14 cellular contexts compared by ENCODE assay signal in the genomic region with DNA sequence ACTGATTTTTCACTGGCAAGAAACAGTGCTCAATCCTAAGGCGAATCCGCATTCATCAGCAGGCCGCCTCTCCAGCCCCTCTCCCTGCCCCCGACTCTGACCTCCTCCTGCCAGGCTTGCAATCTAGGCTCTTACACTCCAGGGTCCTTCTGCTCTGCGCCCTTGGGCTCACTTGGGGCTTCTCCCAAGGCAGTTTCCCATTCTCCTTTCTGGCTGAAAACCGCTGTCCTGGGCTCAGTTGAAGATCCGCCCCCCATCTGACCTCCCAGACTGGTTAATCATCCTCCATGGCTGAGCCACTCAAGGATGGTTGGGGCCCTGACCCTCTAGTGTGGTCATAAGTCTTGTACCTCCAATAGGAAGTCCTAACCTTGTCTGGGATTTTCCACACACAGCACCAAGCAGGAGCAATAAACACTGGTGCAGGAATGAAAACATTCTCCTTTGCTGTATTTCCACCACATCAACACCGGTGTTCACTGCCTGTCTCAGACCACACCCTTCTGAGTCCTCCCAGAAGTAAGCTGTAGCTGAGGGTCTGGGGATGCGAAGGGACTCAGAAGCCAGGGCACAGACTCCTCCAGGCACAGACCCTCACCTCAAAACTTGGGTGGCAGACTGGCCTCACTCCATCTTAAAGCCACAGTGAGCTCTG. TPM values are rescaled to one million over a fixed set of nuclear protein-coding genes. Genes with fewer than 3 reads are reported as not detected.
DNase-seq lines count a peak whose midpoint lies in the region; ATAC-seq, FAIRE-seq and TF ChIP-seq lines count a peak whose summit lies in the region.
"Had no signal": no experiment of that assay in that cellular context is flagged by ENCODE, and none has a peak within 500 bp of the region (broad histone marks: within the 10 kb centered on the region; RNA-seq: fewer than 3 reads in every experiment).

No MANE protein-coding gene starts in this region.

- TF ChIP-seq POLR2A in A549 (IDR thresholded peaks at IDR 0.05; ENCODE audit: low read length): no peak

- H3K27ac Mint-ChIP-seq in nephron (peak overlapping the region; percentile 87 to 98 (median 87)), T-helper 17 cell (no peak overlapping the region)

- CTCF ChIA-PET in A549 (lab: Yijun Ruan, JAX): interaction anchor here (0.8 to 1.6 kb wide), 3 partner anchors 10 to 282 kb away, joined by 3 read pairs; no protein-coding TSS in a partner anchor

- DNase-seq in A549 (ENCODE audit: low read depth in 1 of 2, low spot score in 1 of 2) (peak; percentile 58 to 71), LHCN-M2 (ENCODE audit: low read depth) (peak; percentile 37), epithelial cell of proximal tubule (ENCODE audit: low read depth) (peak; percentile 94), HPDE6-E6E7 (ENCODE audit: extremely low spot score) (no peak), HT-29 (ENCODE audit: low spot score) (no peak), NCI-H1930 (lab: John Stamatoyannopoulos, UW) (no peak), T-helper 17 cell (no peak)
- DNase-seq: activated CD4-positive, CD25-positive, alpha-beta regulatory T cell; naive B cell; NCI-H187 treated with DMSO at 0.1 percent for 48 hours had no signal

- H3K9me3 Mint-ChIP-seq in nephron: no peaks in the 10 kb centered on the region
- H3K9me3 Mint-ChIP-seq: naive B cell had no signal

- no peak for FAIRE-seq in A549 (lab: Jason Lieb, UNC)
- FAIRE-seq: A204.1, D721Med, K562 had no signal

- no peak for TF ChIP-seq RAD21 in A549 (conservative IDR thresholded peaks at IDR 0.05 in 1 of 2, IDR thresholded peaks at IDR 0.05 in 1 of 2)

- peaks cover 59% of the 10 kb centered on the region for H3K4me1 Mint-ChIP-seq in nephron
- H3K4me1 Mint-ChIP-seq in T-helper 17 cell: no peaks in the 10 kb centered on the region

- H3K4me3 ChIP-seq in A549: no peak overlapping the region
- H3K4me3 ChIP-seq in epithelial cell of proximal tubule (ENCODE audit: low read depth, low read length): peak overlapping the region; percentile 54
- H3K4me3 ChIP-seq: K562 had no signal

- WGBS in A549 (ENCODE audit: missing lambda C conversion rate): 43% methylated on average over 9 of the region's 9 CpGs

- H3K4me2 ChIP-seq in A549: peak overlapping the region; percentile 65

- ATAC-seq in A549 (peak; percentile 45 to 68; a peak in 5 of 6 replicates), T-helper 17 cell (no peak)
- ATAC-seq: K562 had no signal

- H3K9me3 ChIP-seq in A549 (no peaks in the 10 kb centered on the region), T-helper 17 cell (ENCODE audit: control insufficient read depth, low read length, poor library complexity, severe bottlenecking) (no peaks in the 10 kb centered on the region)

- no peak for TF ChIP-seq EP300 in A549 (IDR thresholded peaks at IDR 0.05)

- peaks cover 99% of the 10 kb centered on the region for H3K4me1 ChIP-seq in A549

- H3K27ac ChIP-seq in A549: peak overlapping the region; percentile 67 to 81

- peaks cover 10% of the 10 kb centered on the region for H3K36me3 Mint-ChIP-seq in nephron (ENCODE audit: low read depth)
- H3K36me3 Mint-ChIP-seq in T-helper 17 cell (ENCODE audit: low read depth): no peaks in the 10 kb centered on the region
- H3K36me3 Mint-ChIP-seq: naive B cell had no signal

- POLR2A ChIA-PET in A549 (lab: Yijun Ruan, JAX): no interaction called here

- H3K4me3 Mint-ChIP-seq in nephron (peak overlapping the region; percentile 59 to 79 (median 77)), T-helper 17 cell (no peak overlapping the region)

- H3K27me3 Mint-ChIP-seq in nephron (ENCODE audit: low read depth) (peaks cover 14% of the 10 kb centered on the region), T-helper 17 cell (no peaks in the 10 kb centered on the region)

- TF ChIP-seq CTCF in A549 (IDR thresholded peaks at IDR 0.05): no peak
- TF ChIP-seq CTCF in epithelial cell of proximal tubule (conservative IDR thresholded peaks at IDR 0.05; ENCODE audit: low read depth, low read length): no peak
- TF ChIP-seq CTCF in nephron (IDR thresholded peaks at IDR 0.05; ENCODE audit: unreplicated experiment in 3 of 3): no peak

TF ChIP-seq in A549, 52 proteins besides CTCF, POLR2A, EP300 and RAD21:
- TF ChIP-seq RFX5 (IDR thresholded peaks at IDR 0.05) (no peak), NFE2L2 (conservative IDR thresholded peaks at IDR 0.05; ENCODE audit: low read length) (no peak), ZSCAN20 (CRISPR knock-in tag; IDR thresholded peaks at IDR 0.05) (no peak), ZNF302 (CRISPR knock-in tag; IDR thresholded peaks at IDR 0.05) (no peak), NPAS2 (CRISPR knock-in tag; IDR thresholded peaks at IDR 0.05; ENCODE audit: borderline replicate concordance) (no peak), KDM5A (IDR thresholded peaks at IDR 0.05) (no peak), POLR2AphosphoS2 (conservative IDR thresholded peaks at IDR 0.05; ENCODE audit: low read length) (no peak), HOXB5 (CRISPR knock-in tag; IDR thresholded peaks at IDR 0.05) (no peak), BHLHE40 (IDR thresholded peaks at IDR 0.05; ENCODE audit: low read depth, low read length) (no peak), EHMT2 (IDR thresholded peaks at IDR 0.05; ENCODE audit: low read depth) (no peak), EHF (CRISPR knock-in tag; IDR thresholded peaks at IDR 0.05) (no peak), TP53 (CRISPR knock-in tag; IDR thresholded peaks at IDR 0.05) (no peak), HES2 (IDR thresholded peaks at IDR 0.05) (no peak), SREBF2 (IDR thresholded peaks at IDR 0.05) (no peak), TFCP2L1 (CRISPR knock-in tag; IDR thresholded peaks at IDR 0.05) (no peak), MAZ (IDR thresholded peaks at IDR 0.05; ENCODE audit: borderline replicate concordance, low read depth, low read length) (no peak)
- TF ChIP-seq, protein P1, sequence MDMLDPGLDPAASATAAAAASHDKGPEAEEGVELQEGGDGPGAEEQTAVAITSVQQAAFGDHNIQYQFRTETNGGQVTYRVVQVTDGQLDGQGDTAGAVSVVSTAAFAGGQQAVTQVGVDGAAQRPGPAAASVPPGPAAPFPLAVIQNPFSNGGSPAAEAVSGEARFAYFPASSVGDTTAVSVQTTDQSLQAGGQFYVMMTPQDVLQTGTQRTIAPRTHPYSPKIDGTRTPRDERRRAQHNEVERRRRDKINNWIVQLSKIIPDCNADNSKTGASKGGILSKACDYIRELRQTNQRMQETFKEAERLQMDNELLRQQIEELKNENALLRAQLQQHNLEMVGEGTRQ (IDR thresholded peaks at IDR 0.05): no peak
- TF ChIP-seq, protein P2, sequence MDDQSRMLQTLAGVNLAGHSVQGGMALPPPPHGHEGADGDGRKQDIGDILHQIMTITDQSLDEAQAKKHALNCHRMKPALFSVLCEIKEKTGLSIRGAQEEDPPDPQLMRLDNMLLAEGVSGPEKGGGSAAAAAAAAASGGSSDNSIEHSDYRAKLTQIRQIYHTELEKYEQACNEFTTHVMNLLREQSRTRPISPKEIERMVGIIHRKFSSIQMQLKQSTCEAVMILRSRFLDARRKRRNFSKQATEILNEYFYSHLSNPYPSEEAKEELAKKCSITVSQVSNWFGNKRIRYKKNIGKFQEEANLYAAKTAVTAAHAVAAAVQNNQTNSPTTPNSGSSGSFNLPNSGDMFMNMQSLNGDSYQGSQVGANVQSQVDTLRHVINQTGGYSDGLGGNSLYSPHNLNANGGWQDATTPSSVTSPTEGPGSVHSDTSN (IDR thresholded peaks at IDR 0.05): no peak
- TF ChIP-seq, protein P3, sequence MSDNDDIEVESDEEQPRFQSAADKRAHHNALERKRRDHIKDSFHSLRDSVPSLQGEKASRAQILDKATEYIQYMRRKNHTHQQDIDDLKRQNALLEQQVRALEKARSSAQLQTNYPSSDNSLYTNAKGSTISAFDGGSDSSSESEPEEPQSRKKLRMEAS (IDR thresholded peaks at IDR 0.05): no peak

RNA-seq across cellular contexts. Expression of gene TNS3, which starts 42.4 kb away (rescaled TPM):
- polyA plus RNA-seq in A549 (2011; rRNA removed): 134 and 137 TPM in 2 replicates
- 80.9 and 113 TPM in 2 replicates for polyA plus RNA-seq in A549 (2012; cell fraction: cytosol; rRNA removed)
- 217 and 283 TPM in 2 replicates for polyA plus RNA-seq in A549 (2012; cell fraction: nucleus; rRNA removed)
- 107 to 122 TPM (median 107 TPM) in 3 replicates for polyA plus RNA-seq in A549 (2017; fragmentation: RNase III; extraction: RNeasy Plus Mini Kit Qiagen cat#74134 plus additional on column Dnase treatment)
- 438 and 510 TPM in 2 replicates for polyA minus RNA-seq in A549 (2011; rRNA and poly(A)+ RNA removed)
- total RNA-seq in LHCN-M2 (2014; rRNA removed): 499 and 556 TPM in 2 replicates
- polyA plus RNA-seq in LHCN-M2 (2012): 142 TPM
- 36.9 and 40.8 TPM in 2 replicates for total RNA-seq in epithelial cell of proximal tubule
- 32.2 and 45.2 TPM in 2 replicates for total RNA-seq in HT-29 (2014; rRNA removed; shearing (Covaris generic))
- 1 to 10 TPM; 2.3 to 2.6 TPM for total RNA-seq in T-helper 17 cell
- polyA plus RNA-seq: K562 had no signal

Comparison
In these comparisons a context has a peak if more than half of its experiments do, and no peak if none do; other contexts are left out.
1. DNase-seq: peak in A549 (2 of 2), LHCN-M2 (single experiment) and epithelial cell of proximal tubule (single experiment); none in HPDE6-E6E7 (single experiment), HT-29 (single experiment), NCI-H1930 (0 of 2) and T-helper 17 cell (0 of 3).
2. RNA of gene TNS3, which starts 42.4 kb away (total RNA-seq): 499 to 556 TPM in LHCN-M2; 32.2 to 45.2 TPM in HT-29, 36.9 to 40.8 TPM in epithelial cell of proximal tubule and 2.3 to 2.6 TPM in T-helper 17 cell; every median in the first group is over 10 times any median in the second.